In the genomic region with DNA sequence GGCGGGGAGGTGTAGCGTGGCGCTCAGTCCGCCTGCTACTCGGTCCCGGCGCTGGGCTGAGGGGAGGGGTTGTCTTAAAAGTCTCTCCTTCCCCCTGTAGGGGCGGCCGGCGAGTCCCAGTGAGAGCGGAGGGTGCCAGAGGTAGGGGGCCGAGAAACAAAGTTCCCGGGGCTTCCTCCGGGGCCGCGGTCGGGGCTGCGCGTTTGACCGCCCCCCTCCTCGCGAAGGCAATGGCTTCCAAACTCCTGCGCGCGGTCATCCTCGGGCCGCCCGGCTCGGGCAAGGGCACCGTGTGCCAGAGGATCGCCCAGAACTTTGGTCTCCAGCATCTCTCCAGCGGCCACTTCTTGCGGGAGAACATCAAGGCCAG, we compare ENCODE assay signal across 7 cellular contexts. TPM values are rescaled to one million over a fixed set of nuclear protein-coding genes. Genes with fewer than 3 reads are reported as not detected.
DNase-seq lines count a peak whose midpoint lies in the region; ATAC-seq and TF ChIP-seq lines count a peak whose summit lies in the region.
"Not testable (repeated sequence)": the region's sequence is repeated elsewhere in the genome, so short reads cannot be mapped to it uniquely, and the experiment has no call there.

Gene AK4 (plus strand): TSS at position 26 of the 370 bp plus-strand sequence. CDS start 205 bp downstream, at position 231.

- H3K9ac ChIP-seq in KMS-11 (peak within 1 kb of the TSS; percentile 53; the same call in 1 of the 2 replicates), trophoblast cell (ENCODE audit: low read length) (peak within 1 kb of the TSS; percentile 38)

- H2BK5ac ChIP-seq in trophoblast cell (ENCODE audit: low read depth, low read length, poor library complexity), result not testable (repeated sequence)

- not testable (repeated sequence) for H3K9me3 Mint-ChIP-seq in activated CD8-positive, alpha-beta T cell treated with anti-CD3 and anti-CD28 coated beads, Interleukin-2, amount 10 ng/mL, durations not matched to agents 7 days and 5 days (ENCODE audit: insufficient read depth); effector memory CD8-positive, alpha-beta T cell

- H3K9me3 ChIP-seq in trophoblast cell (ENCODE audit: insufficient read depth, low read depth, low read length), result not testable (repeated sequence)

- not testable (repeated sequence) for H3K18ac ChIP-seq in trophoblast cell (ENCODE audit: low read length)

- H3K4me2 ChIP-seq in KMS-11, result peak within 1 kb of the TSS; percentile 78
- peak within 1 kb of the TSS; percentile 100 for H3K4me2 ChIP-seq in trophoblast cell (ENCODE audit: low read length)

- H3K27me3 ChIP-seq in KMS-11 (ENCODE audit: insufficient read depth, low read depth); kidney epithelial cell (ENCODE audit: control insufficient read depth, insufficient read depth, low read length): not testable (repeated sequence)
- peaks cover 29% of the 10 kb centered on the region for H3K27me3 ChIP-seq in trophoblast cell (ENCODE audit: insufficient read depth, low read length)

- H4K8ac ChIP-seq in trophoblast cell (ENCODE audit: low read depth, low read length), result not testable (repeated sequence)

- POLR2A ChIA-PET in activated CD8-positive, alpha-beta T cell treated with anti-CD3 and anti-CD28 coated beads, Interleukin-2, amount 10 ng/mL, durations not matched to agents 7 days and 5 days (lab: Charles Lee), result not testable (repeated sequence)

- not testable (repeated sequence) for H3K4ac ChIP-seq in trophoblast cell (ENCODE audit: low read depth, low read length)

- CTCF ChIA-PET in activated CD8-positive, alpha-beta T cell treated with anti-CD3 and anti-CD28 coated beads, Interleukin-2, amount 10 ng/mL, durations not matched to agents 7 days and 5 days (lab: Charles Lee), result interaction anchor here (0.7 kb wide), 1 partner anchor 73 kb away, joined by 3 read pairs; no protein-coding TSS in a partner anchor

- H3K27ac ChIP-seq in KMS-11; trophoblast cell (ENCODE audit: low read depth, low read length): not testable (repeated sequence)

- peaks cover 13% of the 10 kb centered on the region for H3K27me3 Mint-ChIP-seq in activated CD8-positive, alpha-beta T cell treated with anti-CD3 and anti-CD28 coated beads, Interleukin-2, amount 10 ng/mL, durations not matched to agents 7 days and 5 days (ENCODE audit: low read depth)
- peaks cover 56 to 60% of the 10 kb centered on the region in 2 donors for H3K27me3 Mint-ChIP-seq in effector memory CD8-positive, alpha-beta T cell

- not testable (repeated sequence) for H3K4me1 ChIP-seq in KMS-11 (ENCODE audit: low read depth, poor library complexity, severe bottlenecking); trophoblast cell (ENCODE audit: control insufficient read depth in 1 of 2, insufficient read depth in 2 of 2, low read length in 2 of 2)

- H2BK12ac ChIP-seq in trophoblast cell (ENCODE audit: low read length), result not testable (repeated sequence)

- H3K4me3 Mint-ChIP-seq in activated CD8-positive, alpha-beta T cell treated with anti-CD3 and anti-CD28 coated beads, Interleukin-2, amount 10 ng/mL, durations not matched to agents 7 days and 5 days, result peak within 1 kb of the TSS; percentile 79
- peak within 1 kb of the TSS; percentile 78 to 80 for H3K4me3 Mint-ChIP-seq in effector memory CD8-positive, alpha-beta T cell

- H3K36me3 ChIP-seq in KMS-11 (ENCODE audit: insufficient read depth); kidney epithelial cell (ENCODE audit: control insufficient read depth, insufficient read depth, low read length); trophoblast cell (ENCODE audit: control insufficient read depth in 1 of 2, insufficient read depth in 2 of 2, low read length in 2 of 2): not testable (repeated sequence)

- H4K12ac ChIP-seq in trophoblast cell (ENCODE audit: low read depth, low read length), result not testable (repeated sequence)

- not testable (repeated sequence) for H2AK5ac ChIP-seq in trophoblast cell (ENCODE audit: low read length)

- H3K27ac Mint-ChIP-seq in activated CD8-positive, alpha-beta T cell treated with anti-CD3 and anti-CD28 coated beads, Interleukin-2, amount 10 ng/mL, durations not matched to agents 7 days and 5 days, result peak within 1 kb of the TSS; percentile 82
- H3K27ac Mint-ChIP-seq in effector memory CD8-positive, alpha-beta T cell, result not testable (repeated sequence)

- TF ChIP-seq CTCF in KMS-11 (conservative IDR thresholded peaks at IDR 0.05; ENCODE audit: low read depth, low read length); kidney epithelial cell (IDR thresholded peaks at IDR 0.05; ENCODE audit: insufficient read depth, low read length, poor library complexity, severe bottlenecking): not testable (repeated sequence)

- WGBS in trophoblast cell (ENCODE audit: extremely low coverage, insufficient coverage, insufficient read length), result no CpG with 5 or more reads among the region's 33 CpGs

- peaks cover 33% of the 10 kb centered on the region for H3K4me1 Mint-ChIP-seq in activated CD8-positive, alpha-beta T cell treated with anti-CD3 and anti-CD28 coated beads, Interleukin-2, amount 10 ng/mL, durations not matched to agents 7 days and 5 days (ENCODE audit: low read depth)
- not testable (repeated sequence) for H3K4me1 Mint-ChIP-seq in effector memory CD8-positive, alpha-beta T cell (ENCODE audit: low read depth in 2 of 2)

- H3K79me2 ChIP-seq in KMS-11 (ENCODE audit: insufficient read depth, low read depth); trophoblast cell (ENCODE audit: control insufficient read depth, insufficient read depth, low read length, poor library complexity): not testable (repeated sequence)

- H3K23ac ChIP-seq in trophoblast cell (ENCODE audit: low read length), result not testable (repeated sequence)

- H3K36me3 Mint-ChIP-seq in activated CD8-positive, alpha-beta T cell treated with anti-CD3 and anti-CD28 coated beads, Interleukin-2, amount 10 ng/mL, durations not matched to agents 7 days and 5 days (ENCODE audit: low read depth), result peaks cover 26% of the 10 kb centered on the region
- H3K36me3 Mint-ChIP-seq in effector memory CD8-positive, alpha-beta T cell (ENCODE audit: insufficient read depth), result not testable (repeated sequence)

- not testable (repeated sequence) for DNase-seq in activated CD8-positive, alpha-beta T cell treated with anti-CD3 and anti-CD28 coated beads, Interleukin-2, amount 10 ng/mL, durations not matched to agents 7 days and 5 days; effector memory CD8-positive, alpha-beta T cell; kidney epithelial cell (ENCODE audit: low read depth); trophoblast cell

- H2BK120ac ChIP-seq in trophoblast cell (ENCODE audit: insufficient read depth, low read length, poor library complexity), result not testable (repeated sequence)

- ATAC-seq in GM18909 (IDR thresholded peaks at IDR 0.05; ENCODE audit: poor library complexity, unreplicated experiment) (peak; percentile 20), HG02759 (IDR thresholded peaks at IDR 0.05; ENCODE audit: unreplicated experiment) (peak; percentile 18)
- ATAC-seq in activated CD8-positive, alpha-beta T cell treated with anti-CD3 and anti-CD28 coated beads, Interleukin-2, amount 10 ng/mL, durations not matched to agents 7 days and 5 days, result peak; percentile 70
- peak; percentile 54 for ATAC-seq in effector memory CD8-positive, alpha-beta T cell (replicated peaks)

- H3K79me1 ChIP-seq in trophoblast cell (ENCODE audit: low read length), result not testable (repeated sequence)

- H3K4me3 ChIP-seq in KMS-11 (IDR thresholded peaks at IDR 0.05; ENCODE audit: insufficient read depth, low read depth, low read length) (peak within 1 kb of the TSS; percentile 39), kidney epithelial cell (ENCODE audit: low read depth, low read length) (peak within 1 kb of the TSS; percentile 73), trophoblast cell (ENCODE audit: low read depth, low read length) (peak within 1 kb of the TSS; percentile 72)

- not testable (repeated sequence) for H4K91ac ChIP-seq in trophoblast cell (ENCODE audit: low read depth, low read length)

- not testable (repeated sequence) for H3K14ac ChIP-seq in trophoblast cell (ENCODE audit: low read length)

- H2AFZ ChIP-seq in KMS-11 (ENCODE audit: low read depth), result peak within 1 kb of the TSS; percentile 99
- H2AFZ ChIP-seq in trophoblast cell (ENCODE audit: insufficient read depth, low read length, poor library complexity), result peak within 1 kb of the TSS; percentile 45

- H4K20me1 ChIP-seq in KMS-11 (ENCODE audit: insufficient read depth), result not testable (repeated sequence)

RNA-seq across cellular contexts. Expression of gene AK4, which starts in this region (rescaled TPM):
- total RNA-seq in activated CD8-positive, alpha-beta T cell treated with anti-CD3 and anti-CD28 coated beads, Interleukin-2, amount 10 ng/mL, durations not matched to agents 7 days and 5 days, result 100 to 1,000 TPM; 108 to 112 TPM
- 15.4 and 25.2 TPM in 2 replicates for total RNA-seq in kidney epithelial cell
- polyA plus RNA-seq in trophoblast cell (2013), result 8.2 and 9.8 TPM in 2 replicates

Comparison
In these comparisons a context has a peak if more than half of its experiments do, and no peak if none do; other contexts are left out.
1. ATAC-seq: peak in every context shown above with its lines; median percentile 70 in activated CD8-positive, alpha-beta T cell treated with anti-CD3 and anti-CD28 coated beads, Interleukin-2, amount 10 ng/mL, durations not matched to agents 7 days and 5 days; 54 in effector memory CD8-positive, alpha-beta T cell; 20 in GM18909; 18 in HG02759.